14 cellular contexts compared by ENCODE assay signal in genomic region chr11:31955838-31956237, GRCh38.
DNase-seq lines count a peak whose midpoint lies in the region; ATAC-seq and TF ChIP-seq lines count a peak whose summit lies in the region.
"Had no signal": no experiment of that assay in that cellular context is flagged by ENCODE, and none has a peak within 500 bp of the region (broad histone marks: within the 10 kb centered on the region; RNA-seq: fewer than 3 reads in every experiment).

No MANE protein-coding gene starts in this region.

- H3K9me3 Mint-ChIP-seq in osteocyte (ENCODE audit: unreplicated experiment) = no peaks in the 10 kb centered on the region
- H3K9me3 Mint-ChIP-seq: CD4-positive, alpha-beta T cell; GM23338; IgD-negative memory B cell had no signal

- H3K27ac ChIP-seq in substantia nigra (ENCODE audit: low read depth, low read length, poor library complexity, severe bottlenecking) = no peak overlapping the region
- H3K27ac ChIP-seq: C4-2B had no signal

- ATAC-seq in left colon (peak; percentile 92), GM19351 (IDR thresholded peaks at IDR 0.05; ENCODE audit: unreplicated experiment) (no peak)
- ATAC-seq: GM23338, HepG2 had no signal

- intact Hi-C loops in left colon (cut with DNase I, micrococcal nuclease) = no loop called here

- no peak overlapping the region for H3K27ac Mint-ChIP-seq in osteocyte (ENCODE audit: unreplicated experiment)
- H3K27ac Mint-ChIP-seq: CD4-positive, alpha-beta T cell; GM23338 had no signal

- H3K27me3 Mint-ChIP-seq in osteocyte (ENCODE audit: unreplicated experiment) = peaks cover 15% of the 10 kb centered on the region
- H3K27me3 Mint-ChIP-seq: CD4-positive, alpha-beta T cell had no signal

- no peak overlapping the region for H3K4me3 Mint-ChIP-seq in osteocyte (ENCODE audit: unreplicated experiment)
- H3K4me3 Mint-ChIP-seq: CD4-positive, alpha-beta T cell; GM23338 had no signal

- H3K4me1 Mint-ChIP-seq in osteocyte (ENCODE audit: unreplicated experiment) = peaks cover 4% of the 10 kb centered on the region

- DNase-seq in LoVo (ENCODE audit: low spot score) (peak; percentile 14), left colon (peak in 1 of 2 donors; percentile 11), osteocyte (ENCODE audit: extremely low spot score, unreplicated experiment) (peak; percentile 77), substantia nigra (lab: John Stamatoyannopoulos, UW) (no peak)
- DNase-seq in activated T-cell treated with anti-CD3 and anti-CD28 coated beads, Interleukin-2, amount 50 U/mL, for 1 hour = no peak
- DNase-seq: AML-193; Caco-2; CD4-positive, alpha-beta T cell; HCEC 1CT had no signal

- TF ChIP-seq CTCF in osteocyte (IDR thresholded peaks at IDR 0.05) = no peak

- no peaks in the 10 kb centered on the region for H3K36me3 Mint-ChIP-seq in osteocyte (ENCODE audit: unreplicated experiment)
- H3K36me3 Mint-ChIP-seq: IgD-negative memory B cell had no signal

Comparison
In these comparisons a context has a peak if more than half of its experiments do, and no peak if none do; other contexts are left out.
1. DNase-seq: peak in LoVo (single experiment) and osteocyte (single experiment); none in substantia nigra (0 of 49) and activated T-cell treated with anti-CD3 and anti-CD28 coated beads, Interleukin-2, amount 50 U/mL, for 1 hour (single experiment).